Comparison of ENCODE assay signal across 8 cellular contexts in the genomic region with DNA sequence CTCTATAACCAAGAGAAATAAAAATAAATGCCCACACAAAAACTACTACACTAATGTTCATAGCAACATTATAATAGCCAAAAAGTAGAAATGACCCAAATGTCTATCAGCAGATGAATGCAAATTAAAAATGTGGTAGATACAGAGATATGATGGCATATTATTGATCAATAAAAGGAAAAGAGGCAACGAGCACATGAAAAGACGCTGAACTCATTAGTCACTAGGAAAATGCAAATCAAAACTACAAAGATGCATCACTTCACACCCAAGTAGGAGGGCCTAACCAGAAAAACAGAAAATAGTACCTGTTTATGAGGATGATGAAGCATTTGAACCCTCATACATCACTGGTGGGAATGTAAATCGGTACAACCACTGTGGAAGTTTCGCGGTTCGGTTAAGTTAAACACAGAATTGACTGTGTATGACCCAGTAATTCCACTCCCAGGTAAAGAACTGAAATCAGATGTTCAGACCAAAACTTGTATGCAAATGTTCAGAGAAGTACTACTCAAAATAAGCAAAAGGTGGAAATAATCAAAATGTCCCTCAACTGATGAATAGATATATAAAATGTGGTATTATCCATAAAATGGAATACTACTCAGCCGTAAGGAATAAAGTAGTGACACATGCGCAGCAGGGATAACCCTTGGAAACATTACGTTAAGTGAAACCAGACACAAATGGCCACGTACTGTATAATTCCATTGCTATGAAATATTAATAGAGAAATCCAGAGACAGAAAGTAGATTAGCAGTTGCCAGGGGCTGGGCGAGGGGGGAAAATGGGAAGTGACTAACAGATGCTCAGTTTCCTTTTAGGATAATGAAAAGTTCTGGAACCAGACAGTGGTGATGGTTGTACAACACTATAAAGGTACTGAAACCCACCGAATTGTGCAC. TPM values are rescaled to one million over a fixed set of nuclear protein-coding genes. Genes with fewer than 3 reads are reported as not detected.
DNase-seq lines count a peak whose midpoint lies in the region; ATAC-seq and TF ChIP-seq lines count a peak whose summit lies in the region.

No MANE protein-coding gene starts in this region.

- H3K27ac ChIP-seq in osteoblast (ENCODE audit: low read depth, low read length): no peak overlapping the region

- ATAC-seq in HG02938 (IDR thresholded peaks at IDR 0.05; ENCODE audit: unreplicated experiment): peak; percentile 32
- no peak for ATAC-seq in HG03135 (IDR thresholded peaks at IDR 0.05; ENCODE audit: unreplicated experiment)
- no peak for ATAC-seq in GM21526 (IDR thresholded peaks at IDR 0.05; ENCODE audit: low FRiP score, unreplicated experiment)

- no peak overlapping the region for H3K4me3 ChIP-seq in osteoblast (ENCODE audit: insufficient read depth, low read length)

- no peaks in the 10 kb centered on the region for H3K9me3 ChIP-seq in osteoblast (ENCODE audit: low read depth, low read length)

- H2AFZ ChIP-seq in osteoblast (ENCODE audit: low read length): no peak overlapping the region

- H3K79me2 ChIP-seq in osteoblast (ENCODE audit: insufficient read depth, low read length): peaks cover 77% of the 10 kb centered on the region

- H3K4me2 ChIP-seq in osteoblast (ENCODE audit: insufficient read depth, low read length): peak overlapping the region; percentile 25

- H3K4me1 ChIP-seq in osteoblast (ENCODE audit: insufficient read depth, low read length): peaks cover 19% of the 10 kb centered on the region

- DNase-seq in GM10266 (ENCODE audit: extremely low spot score) (peak; percentile 45), activated T-cell treated with anti-CD3 and anti-CD28 coated beads for 4 hours (peak; percentile 23), osteoblast (ENCODE audit: insufficient read length, low spot score, missing footprints) (no peak), GDM1 (lab: John Stamatoyannopoulos, UW) (no peak), iPS-NIHi11 (ENCODE audit: low spot score) (no peak)

- no peaks in the 10 kb centered on the region for H3K27me3 ChIP-seq in osteoblast (ENCODE audit: insufficient read depth, low read length)

- no peaks in the 10 kb centered on the region for H3K36me3 ChIP-seq in osteoblast (ENCODE audit: insufficient read depth, low read length)

- no peak for TF ChIP-seq CTCF in GM10266 (IDR thresholded peaks at IDR 0.05; ENCODE audit: control insufficient read depth, insufficient read depth, low read depth, missing control alignments)
- TF ChIP-seq CTCF in osteoblast (IDR thresholded peaks at IDR 0.05; ENCODE audit: extremely low read depth, low read depth, low read length): no peak

- peaks cover 34% of the 10 kb centered on the region for H4K20me1 ChIP-seq in osteoblast (ENCODE audit: insufficient read depth, low read length)

RNA-seq across cellular contexts. Expression of gene USP48, which starts 3.1 kb away (rescaled TPM):
- total RNA-seq in osteoblast: 50.1 and 52.5 TPM in 2 replicates

RNA-seq across cellular contexts. Expression of gene LDLRAD2, which starts 32.2 kb away (rescaled TPM):
- not detected in 2 replicates for total RNA-seq in osteoblast

Comparison
In these comparisons a context has a peak if more than half of its experiments do, and no peak if none do; other contexts are left out.
1. DNase-seq: peak in GM10266 (single experiment) and activated T-cell treated with anti-CD3 and anti-CD28 coated beads for 4 hours (single experiment); none in osteoblast (single experiment), GDM1 (single experiment) and iPS-NIHi11 (single experiment).